ENCODE assay signal across 13 cellular contexts in the genomic region with DNA sequence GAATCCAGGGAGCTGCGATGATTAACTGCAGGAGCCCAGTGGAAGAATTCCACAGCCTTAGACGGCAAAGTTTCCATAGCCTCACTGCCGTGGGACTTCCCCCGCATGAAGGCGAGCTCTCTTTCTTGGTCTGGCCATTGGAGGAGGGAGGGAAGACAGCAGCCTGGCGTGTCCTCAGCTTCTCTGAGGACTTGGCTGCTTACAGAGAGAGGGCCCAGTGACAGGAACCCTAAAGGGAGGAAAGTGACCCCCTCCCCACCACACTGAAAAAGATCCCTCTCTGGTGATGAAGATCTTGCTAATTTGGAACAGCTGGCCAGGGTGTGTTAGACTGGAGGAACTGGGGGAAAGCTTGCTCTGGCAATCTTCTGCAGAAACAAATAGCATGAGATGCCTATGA. TPM values are rescaled to one million over a fixed set of nuclear protein-coding genes. Genes with fewer than 3 reads are reported as not detected.
DNase-seq lines count a peak whose midpoint lies in the region; ATAC-seq, FAIRE-seq and TF ChIP-seq lines count a peak whose summit lies in the region.
"Had no signal": no experiment of that assay in that cellular context is flagged by ENCODE, and none has a peak within 500 bp of the region (broad histone marks: within the 10 kb centered on the region; RNA-seq: fewer than 3 reads in every experiment).

No MANE protein-coding gene starts in this region.

- H3K27ac Mint-ChIP-seq in activated T-helper 2 cell treated with anti-CD3 and anti-CD28 coated beads, Interferon-gamma antibody, Interleukin-2, Interleukin-4, amounts not matched to agents 10 μg/mL and 5 μg/mL and 100 μg/mL, durations not matched to agents 14 hours and 24 hours and 36 hours = peak overlapping the region; percentile 1
- H3K27ac Mint-ChIP-seq: activated naive CD4-positive, alpha-beta T cell treated with anti-CD3 and anti-CD28 coated beads, Interleukin-2, amount 50 U/mL, for 24 hours had no signal

- no peaks in the 10 kb centered on the region for H3K9me3 ChIP-seq in heart right ventricle
- no peaks in the 10 kb centered on the region for H3K9me3 ChIP-seq in prostate gland
- H3K9me3 ChIP-seq: neutrophil had no signal

- H3K4me3 ChIP-seq in heart right ventricle = no peak overlapping the region
- H3K4me3 ChIP-seq in prostate gland = no peak overlapping the region

- peaks cover 0 to 19% (median 0%) of the 10 kb centered on the region in 9 donors for H3K36me3 ChIP-seq in heart right ventricle
- H3K36me3 ChIP-seq in prostate gland = no peaks in the 10 kb centered on the region
- H3K36me3 ChIP-seq: neutrophil had no signal

- no peak for TF ChIP-seq POLR2A in prostate gland (IDR thresholded peaks at IDR 0.05)

- TF ChIP-seq CTCF in heart right ventricle (IDR thresholded peaks at IDR 0.05) (no peak), prostate gland (IDR thresholded peaks at IDR 0.05) (no peak)

- ATAC-seq in heart right ventricle = peak in 7 of 8 donors; percentile 36 to 68 (median 48)
- no peak for ATAC-seq in GM21515 (IDR thresholded peaks at IDR 0.05; ENCODE audit: unreplicated experiment)
- ATAC-seq: activated CD4-positive, alpha-beta T cell treated with anti-CD3 and anti-CD28 coated beads for 36 hours; HCT116 had no signal

- no peaks in the 10 kb centered on the region for H3K9me3 Mint-ChIP-seq in activated T-helper 2 cell treated with anti-CD3 and anti-CD28 coated beads, Interferon-gamma antibody, Interleukin-2, Interleukin-4, amounts not matched to agents 10 μg/mL and 5 μg/mL and 100 μg/mL, durations not matched to agents 14 hours and 24 hours and 36 hours
- H3K9me3 Mint-ChIP-seq: activated naive CD4-positive, alpha-beta T cell treated with anti-CD3 and anti-CD28 coated beads, Interleukin-2, amount 50 U/mL, for 24 hours had no signal

- H3K4me1 ChIP-seq in heart right ventricle (peaks cover 28 to 100% (median 93%) of the 10 kb centered on the region in 9 donors), prostate gland (replicated peaks) (no peaks in the 10 kb centered on the region)

- intact Hi-C loops in activated T-helper 2 cell treated with anti-CD3 and anti-CD28 coated beads, Interferon-gamma antibody, Interleukin-2, Interleukin-4, amounts not matched to agents 10 μg/mL and 5 μg/mL and 100 μg/mL, durations not matched to agents 14 hours and 24 hours and 36 hours (cut with micrococcal nuclease) = no loop called here
- intact Hi-C loops in heart right ventricle (cut with DNase I) (no loop called here), prostate gland (cut with DNase I) (no loop called here)

- peaks cover 65% of the 10 kb centered on the region for H3K4me1 Mint-ChIP-seq in activated T-helper 2 cell treated with anti-CD3 and anti-CD28 coated beads, Interferon-gamma antibody, Interleukin-2, Interleukin-4, amounts not matched to agents 10 μg/mL and 5 μg/mL and 100 μg/mL, durations not matched to agents 14 hours and 24 hours and 36 hours (ENCODE audit: low read depth)

- H3K27ac ChIP-seq in heart right ventricle (peak overlapping the region; percentile 0 to 85 (median 66)), prostate gland (peak overlapping the region; percentile 9 to 53)
- H3K27ac ChIP-seq: neutrophil had no signal

- no peaks in the 10 kb centered on the region for H3K27me3 ChIP-seq in heart right ventricle
- H3K27me3 ChIP-seq in prostate gland (replicated peaks; ENCODE audit: insufficient read depth) = no peaks in the 10 kb centered on the region
- H3K27me3 ChIP-seq: neutrophil had no signal

- H3K36me3 Mint-ChIP-seq in activated T-helper 2 cell treated with anti-CD3 and anti-CD28 coated beads, Interferon-gamma antibody, Interleukin-2, Interleukin-4, amounts not matched to agents 10 μg/mL and 5 μg/mL and 100 μg/mL, durations not matched to agents 14 hours and 24 hours and 36 hours (ENCODE audit: low read depth) = peaks cover 42% of the 10 kb centered on the region

- H3K4me3 Mint-ChIP-seq in activated T-helper 2 cell treated with anti-CD3 and anti-CD28 coated beads, Interferon-gamma antibody, Interleukin-2, Interleukin-4, amounts not matched to agents 10 μg/mL and 5 μg/mL and 100 μg/mL, durations not matched to agents 14 hours and 24 hours and 36 hours (ENCODE audit: low read depth) = no peak overlapping the region
- H3K4me3 Mint-ChIP-seq: activated CD4-positive, alpha-beta T cell treated with anti-CD3 and anti-CD28 coated beads for 36 hours; activated naive CD4-positive, alpha-beta T cell treated with anti-CD3 and anti-CD28 coated beads, Interleukin-2, amount 50 U/mL, for 24 hours had no signal

- peak; percentile 60 for DNase-seq in AG20443 (ENCODE audit: low spot score)
- no peak for DNase-seq in activated T-helper 2 cell treated with anti-CD3 and anti-CD28 coated beads, Interferon-gamma antibody, Interleukin-2, Interleukin-4, amounts not matched to agents 10 μg/mL and 5 μg/mL and 100 μg/mL, durations not matched to agents 14 hours and 24 hours and 36 hours (ENCODE audit: low spot score)
- no peak for DNase-seq in heart right ventricle
- no peak for DNase-seq in prostate gland (ENCODE audit: low spot score)
- DNase-seq in NCI-H510A treated with DMSO at 0.1 percent for 48 hours (lab: John Stamatoyannopoulos, UW) = no peak
- DNase-seq in urothelium cell line (ENCODE audit: low spot score) = no peak
- DNase-seq in stimulated activated CD8-positive, alpha-beta memory T cell treated with anti-CD3 and anti-CD28 coated beads, Interleukin-4, amount 100 ng/mL, for 48 hours = no peak
- DNase-seq: activated CD4-positive, alpha-beta T cell treated with anti-CD3 and anti-CD28 coated beads for 36 hours; effector CD8-positive, alpha-beta T cell had no signal

- 25 to 33% methylated on average over 6 of the region's 6 CpGs for WGBS in heart right ventricle, 2 donors
- 46% methylated on average over 6 of the region's 6 CpGs for WGBS in prostate gland

- FAIRE-seq in urothelium cell line (lab: Jason Lieb, UNC) = no peak

- no peaks in the 10 kb centered on the region for H3K27me3 Mint-ChIP-seq in activated T-helper 2 cell treated with anti-CD3 and anti-CD28 coated beads, Interferon-gamma antibody, Interleukin-2, Interleukin-4, amounts not matched to agents 10 μg/mL and 5 μg/mL and 100 μg/mL, durations not matched to agents 14 hours and 24 hours and 36 hours (ENCODE audit: low read depth)
- H3K27me3 Mint-ChIP-seq: activated CD4-positive, alpha-beta T cell treated with anti-CD3 and anti-CD28 coated beads for 36 hours; activated naive CD4-positive, alpha-beta T cell treated with anti-CD3 and anti-CD28 coated beads, Interleukin-2, amount 50 U/mL, for 24 hours had no signal

RNA-seq across cellular contexts. Expression of gene ATP2B4, which starts 41.0 kb away (rescaled TPM):
- total RNA-seq in activated T-helper 2 cell treated with anti-CD3 and anti-CD28 coated beads, Interferon-gamma antibody, Interleukin-2, Interleukin-4, amounts not matched to agents 10 μg/mL and 5 μg/mL and 100 μg/mL, durations not matched to agents 14 hours and 24 hours and 36 hours = 50.3 and 50.8 TPM in 2 replicates
- total RNA-seq in heart right ventricle (100 to 1,000 TPM in 8 of 10 donors, 10 to 100 TPM in 2; 85.2 to 224 (median 125) TPM), prostate gland (100 to 1,000 TPM in 1 of 2 donors, 10 to 100 TPM in 1; 31.7 to 127 TPM)
- 10 to 100 TPM; 64.2 to 85.6 TPM for polyA plus RNA-seq in heart right ventricle
